ENCODE assay signal across 14 cellular contexts in genomic region chr2:207153266-207153990, GRCh38. TPM values are rescaled to one million over a fixed set of nuclear protein-coding genes. Genes with fewer than 3 reads are reported as not detected.
DNase-seq lines count a peak whose midpoint lies in the region; ATAC-seq and TF ChIP-seq lines count a peak whose summit lies in the region.
"Had no signal": no experiment of that assay in that cellular context is flagged by ENCODE, and none has a peak within 500 bp of the region (broad histone marks: within the 10 kb centered on the region; RNA-seq: fewer than 3 reads in every experiment).

No MANE protein-coding gene starts in this region.

- H3K4me3 ChIP-seq in ACC112 (ENCODE audit: low read depth, low read length) (peak overlapping the region; percentile 56), esophagus squamous epithelium (no peak overlapping the region), neutrophil (ENCODE audit: low read depth in 1 of 2, low read length in 1 of 2) (no peak overlapping the region)
- H3K4me3 ChIP-seq: pancreas had no signal

- H3K4me1 ChIP-seq in ACC112 (ENCODE audit: control insufficient read depth, insufficient read depth, low read length, unreplicated experiment), result peaks cover 94% of the 10 kb centered on the region
- peaks cover 20 to 94% (median 53%) of the 10 kb centered on the region in 3 donors for H3K4me1 ChIP-seq in esophagus squamous epithelium
- H3K4me1 ChIP-seq in neutrophil (ENCODE audit: control insufficient read depth in 1 of 2, insufficient read depth in 1 of 2, low read depth in 1 of 2, low read length in 1 of 2), result peaks cover 94 to 100% of the 10 kb centered on the region in 2 experiments

- no peak for TF ChIP-seq POLR2A in esophagus squamous epithelium (IDR thresholded peaks at IDR 0.05)

- no peak for TF ChIP-seq CTCF in esophagus squamous epithelium (IDR thresholded peaks at IDR 0.05)
- TF ChIP-seq CTCF in neutrophil (IDR thresholded peaks at IDR 0.05), result no peak

- DNase-seq in NCI-H69 (lab: John Stamatoyannopoulos, UW) (peak; percentile 44), esophagus squamous epithelium (lab: John Stamatoyannopoulos, UW) (no peak)
- no peak for DNase-seq in stimulated activated CD4-positive, alpha-beta T cell treated with anti-CD3 and anti-CD28 coated beads, Interleukin-4, amount 100 ng/mL, for 4 hours
- no peak for DNase-seq in NK-92 treated with Interleukin-12 subunit alpha and Interleukin-12 subunit beta, amount 100 ng/mL, for 24 hours (lab: John Stamatoyannopoulos, UW)
- DNase-seq: activated CD8-positive, alpha-beta memory T cell treated with anti-CD3 and anti-CD28 coated beads, Interleukin-2, amount 10 ng/mL, durations not matched to agents 7 days and 5 days; NCI-H1092 treated with DMSO at 0.1 percent for 48 hours; NCI-H524 treated with DMSO at 0.1 percent for 48 hours; pancreas; stimulated activated CD4-positive, alpha-beta T cell treated with anti-CD3 and anti-CD28 coated beads, Interleukin-2, amount 100 ng/mL, for 24 hours had no signal

- ATAC-seq in HG03520 (IDR thresholded peaks at IDR 0.05; ENCODE audit: unreplicated experiment), result no peak
- no peak for ATAC-seq in activated CD4-positive, CD25-positive, alpha-beta regulatory T cell treated with anti-CD3 and anti-CD28 coated beads, Interleukin-2, amount 50 U/mL, for 24 hours
- ATAC-seq: activated CD8-positive, alpha-beta memory T cell treated with anti-CD3 and anti-CD28 coated beads, Interleukin-2, amount 10 ng/mL, durations not matched to agents 7 days and 5 days; HCT116; pancreas had no signal

- H3K36me3 ChIP-seq in ACC112 (ENCODE audit: insufficient read depth, low read length) (peaks cover 17% of the 10 kb centered on the region; the same call in 1 of the 2 replicates), esophagus squamous epithelium (no peaks in the 10 kb centered on the region), neutrophil (no peaks in the 10 kb centered on the region)
- H3K36me3 ChIP-seq: pancreas had no signal

- H3K27ac ChIP-seq in ACC112 (ENCODE audit: low read depth, low read length), result peak overlapping the region; percentile 23
- peak overlapping the region in 3 of 4 donors; percentile 30 to 57 (median 51) for H3K27ac ChIP-seq in esophagus squamous epithelium
- H3K27ac ChIP-seq in neutrophil, result peak overlapping the region; percentile 80
- H3K27ac ChIP-seq: pancreas had no signal

- H3K9me3 ChIP-seq in esophagus squamous epithelium (no peaks in the 10 kb centered on the region), neutrophil (no peaks in the 10 kb centered on the region)
- H3K9me3 ChIP-seq: pancreas had no signal

- intact Hi-C loops in esophagus squamous epithelium (cut with DNase I), result loop anchor here (10.0 kb wide), 1 partner anchor 471 kb away; the partner anchor contains the start of gene METTL21A

- no peak overlapping the region for H2AFZ ChIP-seq in ACC112 (ENCODE audit: low read length, unreplicated experiment)

- H3K27me3 ChIP-seq in ACC112 (ENCODE audit: insufficient read depth, low read length) (no peaks in the 10 kb centered on the region), esophagus squamous epithelium (no peaks in the 10 kb centered on the region), neutrophil (no peaks in the 10 kb centered on the region)
- H3K27me3 ChIP-seq: pancreas had no signal

- H3K79me2 ChIP-seq in ACC112 (ENCODE audit: control insufficient read depth, insufficient read depth, low read length, unreplicated experiment), result peaks cover 99% of the 10 kb centered on the region

- 57 to 67% methylated on average over 1 of the region's 1 CpG for WGBS in esophagus squamous epithelium, 2 donors

RNA-seq across cellular contexts. Expression of gene KLF7, which starts 12.3 kb away (rescaled TPM):
- total RNA-seq in esophagus squamous epithelium, result 10 to 100 TPM in 3 of 4 donors, 1 to 10 TPM in 1; 6.5 to 24.8 (median 15.2) TPM

Comparison
In these comparisons a context has a peak if more than half of its experiments do, and no peak if none do; other contexts are left out.
1. H3K27ac ChIP-seq: peak in every context shown above with its lines; median percentile 80 in neutrophil; 51 in esophagus squamous epithelium; 23 in ACC112.